Comparison of ENCODE assay signal across 1 cellular context in the genomic region with DNA sequence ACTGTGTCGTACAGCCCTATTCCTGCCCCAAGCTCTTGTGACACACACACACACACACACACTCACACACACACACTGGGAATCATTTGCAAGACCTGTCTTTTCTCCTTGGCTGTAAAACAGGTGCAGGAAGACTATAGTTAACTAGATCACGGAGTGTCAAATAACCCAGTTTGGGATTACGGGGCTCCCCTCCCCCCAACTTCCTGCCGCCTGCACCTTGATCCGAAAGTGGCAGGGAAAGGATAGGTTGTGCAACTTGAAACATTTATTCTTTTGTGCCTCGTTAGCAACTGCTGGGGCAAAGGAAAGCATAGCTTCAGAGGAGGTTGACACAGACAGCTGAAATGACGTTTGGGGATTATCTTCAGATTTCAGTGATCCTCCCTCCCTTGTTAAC.
A peak's percentile ranks its signal among the peaks of the same experiment; 100 is the strongest.
TF ChIP-seq lines count a peak whose summit lies in the region.

No MANE protein-coding gene starts in this region.

TF ChIP-seq in HepG2, 621 proteins besides CTCF, POLR2A, EP300 and RAD21 (continued from another document and continues in another):
- TF ChIP-seq KLF15 (CRISPR knock-in tag; IDR thresholded peaks at IDR 0.05; ENCODE audit: borderline replicate concordance) (no peak), ZNF17 (CRISPR knock-in tag; IDR thresholded peaks at IDR 0.05) (no peak), PPARG (CRISPR knock-in tag; conservative IDR thresholded peaks at IDR 0.05) (no peak), SALL1 (CRISPR knock-in tag; IDR thresholded peaks at IDR 0.05) (peak; percentile 30; the same call in 1 of the 2 replicates), ZNF343 (CRISPR knock-in tag; IDR thresholded peaks at IDR 0.05) (no peak), HMGA1 (CRISPR knock-in tag; conservative IDR thresholded peaks at IDR 0.05) (no peak), THAP11 (CRISPR knock-in tag; IDR thresholded peaks at IDR 0.05) (no peak), ZNF10 (CRISPR knock-in tag; IDR thresholded peaks at IDR 0.05; ENCODE audit: borderline replicate concordance, low read depth) (no peak), KLF11 (CRISPR knock-in tag; IDR thresholded peaks at IDR 0.05) (no peak), IKZF4 (CRISPR knock-in tag; IDR thresholded peaks at IDR 0.05; ENCODE audit: borderline replicate concordance, low read depth, not compliant biosample characterization) (no peak), ETV5 (CRISPR knock-in tag; IDR thresholded peaks at IDR 0.05; ENCODE audit: borderline replicate concordance) (peak; percentile 75), TCF7L2 (IDR thresholded peaks at IDR 0.05; ENCODE audit: low read depth, low read length) (no peak), GABPA (IDR thresholded peaks at IDR 0.05; ENCODE audit: low read depth, low read length) (no peak), GABPA (CRISPR knock-in tag; IDR thresholded peaks at IDR 0.05; ENCODE audit: low read depth) (no peak), SAP130 (CRISPR knock-in tag; IDR thresholded peaks at IDR 0.05; ENCODE audit: low read depth) (0 out of 2 replicates have a peak, but pooled peaks have one; percentile 16), SOX5 (CRISPR knock-in tag; IDR thresholded peaks at IDR 0.05; ENCODE audit: borderline replicate concordance) (0 out of 2 replicates have a peak, but pooled peaks have one; percentile 20), FLYWCH1 (CRISPR knock-in tag; IDR thresholded peaks at IDR 0.05) (no peak), ZNF510 (CRISPR knock-in tag; IDR thresholded peaks at IDR 0.05; ENCODE audit: low read depth) (no peak), GATAD2A (CRISPR knock-in tag; IDR thresholded peaks at IDR 0.05) (0 out of 2 replicates have a peak, but pooled peaks have one; percentile 13), ATM (IDR thresholded peaks at IDR 0.05; ENCODE audit: borderline replicate concordance) (no peak), GABPB1 (CRISPR knock-in tag; IDR thresholded peaks at IDR 0.05) (no peak), CEBPB (IDR thresholded peaks at IDR 0.05; ENCODE audit: borderline replicate concordance, low read depth, low read length) (peak; percentile 77), PHF8 (CRISPR knock-in tag; IDR thresholded peaks at IDR 0.05) (no peak), ZNF282 (IDR thresholded peaks at IDR 0.05; ENCODE audit: partially characterized antibody) (no peak), ZFP1 (CRISPR knock-in tag; IDR thresholded peaks at IDR 0.05) (no peak), CEBPG (CRISPR knock-in tag; IDR thresholded peaks at IDR 0.05) (peak; percentile 68)
- TF ChIP-seq, protein P1, sequence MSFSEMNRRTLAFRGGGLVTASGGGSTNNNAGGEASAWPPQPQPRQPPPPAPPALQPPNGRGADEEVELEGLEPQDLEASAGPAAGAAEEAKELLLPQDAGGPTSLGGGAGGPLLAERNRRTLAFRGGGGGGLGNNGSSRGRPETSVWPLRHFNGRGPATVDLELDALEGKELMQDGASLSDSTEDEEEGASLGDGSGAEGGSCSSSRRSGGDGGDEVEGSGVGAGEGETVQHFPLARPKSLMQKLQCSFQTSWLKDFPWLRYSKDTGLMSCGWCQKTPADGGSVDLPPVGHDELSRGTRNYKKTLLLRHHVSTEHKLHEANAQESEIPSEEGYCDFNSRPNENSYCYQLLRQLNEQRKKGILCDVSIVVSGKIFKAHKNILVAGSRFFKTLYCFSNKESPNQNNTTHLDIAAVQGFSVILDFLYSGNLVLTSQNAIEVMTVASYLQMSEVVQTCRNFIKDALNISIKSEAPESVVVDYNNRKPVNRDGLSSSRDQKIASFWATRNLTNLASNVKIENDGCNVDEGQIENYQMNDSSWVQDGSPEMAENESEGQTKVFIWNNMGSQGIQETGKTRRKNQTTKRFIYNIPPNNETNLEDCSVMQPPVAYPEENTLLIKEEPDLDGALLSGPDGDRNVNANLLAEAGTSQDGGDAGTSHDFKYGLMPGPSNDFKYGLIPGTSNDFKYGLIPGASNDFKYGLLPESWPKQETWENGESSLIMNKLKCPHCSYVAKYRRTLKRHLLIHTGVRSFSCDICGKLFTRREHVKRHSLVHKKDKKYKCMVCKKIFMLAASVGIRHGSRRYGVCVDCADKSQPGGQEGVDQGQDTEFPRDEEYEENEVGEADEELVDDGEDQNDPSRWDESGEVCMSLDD (CRISPR knock-in tag; IDR thresholded peaks at IDR 0.05; ENCODE audit: borderline replicate concordance): peak; percentile 26; the same call in 1 of the 2 replicates
- TF ChIP-seq, protein P2, sequence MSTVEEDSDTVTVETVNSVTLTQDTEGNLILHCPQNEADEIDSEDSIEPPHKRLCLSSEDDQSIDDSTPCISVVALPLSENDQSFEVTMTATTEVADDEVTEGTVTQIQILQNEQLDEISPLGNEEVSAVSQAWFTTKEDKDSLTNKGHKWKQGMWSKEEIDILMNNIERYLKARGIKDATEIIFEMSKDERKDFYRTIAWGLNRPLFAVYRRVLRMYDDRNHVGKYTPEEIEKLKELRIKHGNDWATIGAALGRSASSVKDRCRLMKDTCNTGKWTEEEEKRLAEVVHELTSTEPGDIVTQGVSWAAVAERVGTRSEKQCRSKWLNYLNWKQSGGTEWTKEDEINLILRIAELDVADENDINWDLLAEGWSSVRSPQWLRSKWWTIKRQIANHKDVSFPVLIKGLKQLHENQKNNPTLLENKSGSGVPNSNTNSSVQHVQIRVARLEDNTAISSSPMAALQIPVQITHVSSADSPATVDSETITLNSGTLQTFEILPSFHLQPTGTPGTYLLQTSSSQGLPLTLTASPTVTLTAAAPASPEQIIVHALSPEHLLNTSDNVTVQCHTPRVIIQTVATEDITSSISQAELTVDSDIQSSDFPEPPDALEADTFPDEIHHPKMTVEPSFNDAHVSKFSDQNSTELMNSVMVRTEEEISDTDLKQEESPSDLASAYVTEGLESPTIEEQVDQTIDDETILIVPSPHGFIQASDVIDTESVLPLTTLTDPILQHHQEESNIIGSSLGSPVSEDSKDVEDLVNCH (CRISPR knock-in tag; IDR thresholded peaks at IDR 0.05): no peak
- TF ChIP-seq, protein P3, sequence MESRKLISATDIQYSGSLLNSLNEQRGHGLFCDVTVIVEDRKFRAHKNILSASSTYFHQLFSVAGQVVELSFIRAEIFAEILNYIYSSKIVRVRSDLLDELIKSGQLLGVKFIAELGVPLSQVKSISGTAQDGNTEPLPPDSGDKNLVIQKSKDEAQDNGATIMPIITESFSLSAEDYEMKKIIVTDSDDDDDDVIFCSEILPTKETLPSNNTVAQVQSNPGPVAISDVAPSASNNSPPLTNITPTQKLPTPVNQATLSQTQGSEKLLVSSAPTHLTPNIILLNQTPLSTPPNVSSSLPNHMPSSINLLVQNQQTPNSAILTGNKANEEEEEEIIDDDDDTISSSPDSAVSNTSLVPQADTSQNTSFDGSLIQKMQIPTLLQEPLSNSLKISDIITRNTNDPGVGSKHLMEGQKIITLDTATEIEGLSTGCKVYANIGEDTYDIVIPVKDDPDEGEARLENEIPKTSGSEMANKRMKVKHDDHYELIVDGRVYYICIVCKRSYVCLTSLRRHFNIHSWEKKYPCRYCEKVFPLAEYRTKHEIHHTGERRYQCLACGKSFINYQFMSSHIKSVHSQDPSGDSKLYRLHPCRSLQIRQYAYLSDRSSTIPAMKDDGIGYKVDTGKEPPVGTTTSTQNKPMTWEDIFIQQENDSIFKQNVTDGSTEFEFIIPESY (CRISPR knock-in tag; IDR thresholded peaks at IDR 0.05): no peak
- TF ChIP-seq, protein P4, sequence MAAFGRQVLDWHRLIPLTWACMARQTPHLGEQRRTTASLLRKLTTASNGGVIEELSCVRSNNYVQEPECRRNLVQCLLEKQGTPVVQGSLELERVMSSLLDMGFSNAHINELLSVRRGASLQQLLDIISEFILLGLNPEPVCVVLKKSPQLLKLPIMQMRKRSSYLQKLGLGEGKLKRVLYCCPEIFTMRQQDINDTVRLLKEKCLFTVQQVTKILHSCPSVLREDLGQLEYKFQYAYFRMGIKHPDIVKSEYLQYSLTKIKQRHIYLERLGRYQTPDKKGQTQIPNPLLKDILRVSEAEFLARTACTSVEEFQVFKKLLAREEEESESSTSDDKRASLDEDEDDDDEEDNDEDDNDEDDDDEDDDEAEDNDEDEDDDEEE (CRISPR knock-in tag; IDR thresholded peaks at IDR 0.05): no peak
- TF ChIP-seq, protein P5, sequence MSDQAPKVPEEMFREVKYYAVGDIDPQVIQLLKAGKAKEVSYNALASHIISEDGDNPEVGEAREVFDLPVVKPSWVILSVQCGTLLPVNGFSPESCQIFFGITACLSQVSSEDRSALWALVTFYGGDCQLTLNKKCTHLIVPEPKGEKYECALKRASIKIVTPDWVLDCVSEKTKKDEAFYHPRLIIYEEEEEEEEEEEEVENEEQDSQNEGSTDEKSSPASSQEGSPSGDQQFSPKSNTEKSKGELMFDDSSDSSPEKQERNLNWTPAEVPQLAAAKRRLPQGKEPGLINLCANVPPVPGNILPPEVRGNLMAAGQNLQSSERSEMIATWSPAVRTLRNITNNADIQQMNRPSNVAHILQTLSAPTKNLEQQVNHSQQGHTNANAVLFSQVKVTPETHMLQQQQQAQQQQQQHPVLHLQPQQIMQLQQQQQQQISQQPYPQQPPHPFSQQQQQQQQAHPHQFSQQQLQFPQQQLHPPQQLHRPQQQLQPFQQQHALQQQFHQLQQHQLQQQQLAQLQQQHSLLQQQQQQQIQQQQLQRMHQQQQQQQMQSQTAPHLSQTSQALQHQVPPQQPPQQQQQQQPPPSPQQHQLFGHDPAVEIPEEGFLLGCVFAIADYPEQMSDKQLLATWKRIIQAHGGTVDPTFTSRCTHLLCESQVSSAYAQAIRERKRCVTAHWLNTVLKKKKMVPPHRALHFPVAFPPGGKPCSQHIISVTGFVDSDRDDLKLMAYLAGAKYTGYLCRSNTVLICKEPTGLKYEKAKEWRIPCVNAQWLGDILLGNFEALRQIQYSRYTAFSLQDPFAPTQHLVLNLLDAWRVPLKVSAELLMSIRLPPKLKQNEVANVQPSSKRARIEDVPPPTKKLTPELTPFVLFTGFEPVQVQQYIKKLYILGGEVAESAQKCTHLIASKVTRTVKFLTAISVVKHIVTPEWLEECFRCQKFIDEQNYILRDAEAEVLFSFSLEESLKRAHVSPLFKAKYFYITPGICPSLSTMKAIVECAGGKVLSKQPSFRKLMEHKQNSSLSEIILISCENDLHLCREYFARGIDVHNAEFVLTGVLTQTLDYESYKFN (CRISPR knock-in tag; conservative IDR thresholded peaks at IDR 0.05): peak; percentile 61
- TF ChIP-seq, protein P6, sequence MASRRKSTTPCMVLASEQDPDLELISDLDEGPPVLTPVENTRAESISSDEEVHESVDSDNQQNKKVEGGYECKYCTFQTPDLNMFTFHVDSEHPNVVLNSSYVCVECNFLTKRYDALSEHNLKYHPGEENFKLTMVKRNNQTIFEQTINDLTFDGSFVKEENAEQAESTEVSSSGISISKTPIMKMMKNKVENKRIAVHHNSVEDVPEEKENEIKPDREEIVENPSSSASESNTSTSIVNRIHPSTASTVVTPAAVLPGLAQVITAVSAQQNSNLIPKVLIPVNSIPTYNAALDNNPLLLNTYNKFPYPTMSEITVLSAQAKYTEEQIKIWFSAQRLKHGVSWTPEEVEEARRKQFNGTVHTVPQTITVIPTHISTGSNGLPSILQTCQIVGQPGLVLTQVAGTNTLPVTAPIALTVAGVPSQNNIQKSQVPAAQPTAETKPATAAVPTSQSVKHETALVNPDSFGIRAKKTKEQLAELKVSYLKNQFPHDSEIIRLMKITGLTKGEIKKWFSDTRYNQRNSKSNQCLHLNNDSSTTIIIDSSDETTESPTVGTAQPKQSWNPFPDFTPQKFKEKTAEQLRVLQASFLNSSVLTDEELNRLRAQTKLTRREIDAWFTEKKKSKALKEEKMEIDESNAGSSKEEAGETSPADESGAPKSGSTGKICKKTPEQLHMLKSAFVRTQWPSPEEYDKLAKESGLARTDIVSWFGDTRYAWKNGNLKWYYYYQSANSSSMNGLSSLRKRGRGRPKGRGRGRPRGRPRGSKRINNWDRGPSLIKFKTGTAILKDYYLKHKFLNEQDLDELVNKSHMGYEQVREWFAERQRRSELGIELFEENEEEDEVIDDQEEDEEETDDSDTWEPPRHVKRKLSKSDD (CRISPR knock-in tag; IDR thresholded peaks at IDR 0.05; ENCODE audit: low read depth): no peak
- TF ChIP-seq, protein P7, sequence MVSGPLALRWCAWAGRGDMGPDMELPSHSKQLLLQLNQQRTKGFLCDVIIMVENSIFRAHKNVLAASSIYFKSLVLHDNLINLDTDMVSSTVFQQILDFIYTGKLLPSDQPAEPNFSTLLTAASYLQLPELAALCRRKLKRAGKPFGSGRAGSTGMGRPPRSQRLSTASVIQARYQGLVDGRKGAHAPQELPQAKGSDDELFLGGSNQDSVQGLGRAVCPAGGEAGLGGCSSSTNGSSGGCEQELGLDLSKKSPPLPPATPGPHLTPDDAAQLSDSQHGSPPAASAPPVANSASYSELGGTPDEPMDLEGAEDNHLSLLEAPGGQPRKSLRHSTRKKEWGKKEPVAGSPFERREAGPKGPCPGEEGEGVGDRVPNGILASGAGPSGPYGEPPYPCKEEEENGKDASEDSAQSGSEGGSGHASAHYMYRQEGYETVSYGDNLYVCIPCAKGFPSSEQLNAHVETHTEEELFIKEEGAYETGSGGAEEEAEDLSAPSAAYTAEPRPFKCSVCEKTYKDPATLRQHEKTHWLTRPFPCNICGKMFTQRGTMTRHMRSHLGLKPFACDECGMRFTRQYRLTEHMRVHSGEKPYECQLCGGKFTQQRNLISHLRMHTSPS (CRISPR knock-in tag; IDR thresholded peaks at IDR 0.05; ENCODE audit: low read depth): no peak
- TF ChIP-seq, protein P8, sequence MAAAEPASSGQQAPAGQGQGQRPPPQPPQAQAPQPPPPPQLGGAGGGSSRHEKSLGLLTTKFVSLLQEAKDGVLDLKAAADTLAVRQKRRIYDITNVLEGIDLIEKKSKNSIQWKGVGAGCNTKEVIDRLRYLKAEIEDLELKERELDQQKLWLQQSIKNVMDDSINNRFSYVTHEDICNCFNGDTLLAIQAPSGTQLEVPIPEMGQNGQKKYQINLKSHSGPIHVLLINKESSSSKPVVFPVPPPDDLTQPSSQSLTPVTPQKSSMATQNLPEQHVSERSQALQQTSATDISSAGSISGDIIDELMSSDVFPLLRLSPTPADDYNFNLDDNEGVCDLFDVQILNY (CRISPR knock-in tag; conservative IDR thresholded peaks at IDR 0.05): no peak
- TF ChIP-seq, protein P9, sequence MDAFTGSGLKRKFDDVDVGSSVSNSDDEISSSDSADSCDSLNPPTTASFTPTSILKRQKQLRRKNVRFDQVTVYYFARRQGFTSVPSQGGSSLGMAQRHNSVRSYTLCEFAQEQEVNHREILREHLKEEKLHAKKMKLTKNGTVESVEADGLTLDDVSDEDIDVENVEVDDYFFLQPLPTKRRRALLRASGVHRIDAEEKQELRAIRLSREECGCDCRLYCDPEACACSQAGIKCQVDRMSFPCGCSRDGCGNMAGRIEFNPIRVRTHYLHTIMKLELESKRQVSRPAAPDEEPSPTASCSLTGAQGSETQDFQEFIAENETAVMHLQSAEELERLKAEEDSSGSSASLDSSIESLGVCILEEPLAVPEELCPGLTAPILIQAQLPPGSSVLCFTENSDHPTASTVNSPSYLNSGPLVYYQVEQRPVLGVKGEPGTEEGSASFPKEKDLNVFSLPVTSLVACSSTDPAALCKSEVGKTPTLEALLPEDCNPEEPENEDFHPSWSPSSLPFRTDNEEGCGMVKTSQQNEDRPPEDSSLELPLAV (CRISPR knock-in tag; conservative IDR thresholded peaks at IDR 0.05; ENCODE audit: low read depth): no peak
- TF ChIP-seq, protein P10, sequence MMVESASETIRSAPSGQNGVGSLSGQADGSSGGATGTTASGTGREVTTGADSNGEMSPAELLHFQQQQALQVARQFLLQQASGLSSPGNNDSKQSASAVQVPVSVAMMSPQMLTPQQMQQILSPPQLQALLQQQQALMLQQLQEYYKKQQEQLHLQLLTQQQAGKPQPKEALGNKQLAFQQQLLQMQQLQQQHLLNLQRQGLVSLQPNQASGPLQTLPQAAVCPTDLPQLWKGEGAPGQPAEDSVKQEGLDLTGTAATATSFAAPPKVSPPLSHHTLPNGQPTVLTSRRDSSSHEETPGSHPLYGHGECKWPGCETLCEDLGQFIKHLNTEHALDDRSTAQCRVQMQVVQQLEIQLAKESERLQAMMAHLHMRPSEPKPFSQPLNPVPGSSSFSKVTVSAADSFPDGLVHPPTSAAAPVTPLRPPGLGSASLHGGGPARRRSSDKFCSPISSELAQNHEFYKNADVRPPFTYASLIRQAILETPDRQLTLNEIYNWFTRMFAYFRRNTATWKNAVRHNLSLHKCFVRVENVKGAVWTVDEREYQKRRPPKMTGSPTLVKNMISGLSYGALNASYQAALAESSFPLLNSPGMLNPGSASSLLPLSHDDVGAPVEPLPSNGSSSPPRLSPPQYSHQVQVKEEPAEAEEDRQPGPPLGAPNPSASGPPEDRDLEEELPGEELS (CRISPR knock-in tag; IDR thresholded peaks at IDR 0.05): no peak
